Comparison of ENCODE assay signal across 18 cellular contexts in the genomic region with DNA sequence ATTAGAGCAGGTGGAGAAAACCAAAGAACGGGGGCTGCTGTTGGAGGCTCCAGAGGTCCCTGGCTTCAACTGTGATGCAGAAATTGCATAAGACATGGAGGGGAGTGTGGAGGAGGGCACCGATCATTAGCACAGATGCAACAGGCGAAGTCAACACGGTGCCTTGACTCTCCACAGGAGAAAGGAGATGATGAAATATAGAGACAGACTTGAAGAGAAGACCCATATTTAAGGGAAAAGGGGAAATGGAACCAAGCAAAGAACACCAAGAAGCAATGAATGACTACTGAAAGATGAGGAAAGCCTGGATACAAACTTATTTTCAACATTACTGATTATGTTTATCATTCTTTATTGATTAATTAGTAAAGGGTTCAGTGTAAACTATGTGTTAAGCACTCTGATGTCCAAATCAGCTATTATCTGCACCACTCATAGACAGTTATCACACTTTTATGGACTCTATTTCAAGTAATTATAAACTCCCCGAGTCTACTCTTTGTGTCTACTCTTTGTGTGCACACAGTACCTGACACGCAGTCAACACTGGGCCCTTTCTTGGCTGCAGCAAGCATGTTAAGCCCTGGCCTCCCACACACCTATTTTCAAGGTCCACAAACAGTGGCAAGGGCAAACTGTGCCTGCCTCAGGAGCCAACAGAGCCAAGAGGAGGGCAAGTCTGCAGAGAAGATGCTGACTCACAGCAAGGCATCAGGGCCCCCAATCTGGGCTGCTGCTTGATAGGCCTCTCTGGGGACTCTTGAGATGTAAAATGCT. TPM values are rescaled to one million over a fixed set of nuclear protein-coding genes. Genes with fewer than 3 reads are reported as not detected.
A peak's percentile ranks its signal among the peaks of the same experiment; 100 is the strongest.
DNase-seq lines count a peak whose midpoint lies in the region; ATAC-seq and TF ChIP-seq lines count a peak whose summit lies in the region.
"Had no signal": no experiment of that assay in that cellular context is flagged by ENCODE, and none has a peak within 500 bp of the region (broad histone marks: within the 10 kb centered on the region; RNA-seq: fewer than 3 reads in every experiment).

No MANE protein-coding gene starts in this region.

- H3K27ac ChIP-seq in upper lobe of right lung, result no peak overlapping the region
- H3K27ac ChIP-seq: 22Rv1, SJSA1 had no signal

- TF ChIP-seq CTCF in NB4 (IDR thresholded peaks at IDR 0.05; ENCODE audit: low read depth, low read length) (no peak), upper lobe of right lung (IDR thresholded peaks at IDR 0.05) (no peak)

- no peaks in the 10 kb centered on the region for H3K27me3 ChIP-seq in upper lobe of right lung
- H3K27me3 ChIP-seq: SJSA1 had no signal

- no peaks in the 10 kb centered on the region for H3K36me3 ChIP-seq in upper lobe of right lung
- H3K36me3 ChIP-seq: SJSA1 had no signal

- DNase-seq in NCI-H1436 (lab: John Stamatoyannopoulos, UW) (peak; percentile 32), NCI-H1436 treated with DMSO at 0.1 percent for 48 hours (lab: John Stamatoyannopoulos, UW) (no peak), NB4 (ENCODE audit: low read depth) (peak; percentile 82), SKM-1 treated with dmso at 0.1 percent for 144 hours (lab: John Stamatoyannopoulos, UW; ENCODE audit: unreplicated experiment) (peak; percentile 93), upper lobe of right lung (no peak), NCI-H2029 (lab: John Stamatoyannopoulos, UW) (no peak), NCI-H524 (lab: John Stamatoyannopoulos, UW) (no peak)
- DNase-seq: CD4-positive, CD25-positive, alpha-beta regulatory T cell; DMS53; NCI-H1105 treated with DMSO at 0.1 percent for 48 hours; NCI-H1930; NCI-H345; NCI-H748 treated with DMSO at 0.1 percent for 48 hours; T-cell had no signal

- H3K9me3 ChIP-seq in upper lobe of right lung, result no peaks in the 10 kb centered on the region
- H3K9me3 ChIP-seq: SJSA1 had no signal

- intact Hi-C loops in upper lobe of right lung (cut with DNase I), result no loop called here

- no peaks in the 10 kb centered on the region for H3K4me1 ChIP-seq in upper lobe of right lung

- H3K4me3 ChIP-seq in NB4 (ENCODE audit: low read depth, low read length), result no peak overlapping the region
- H3K4me3 ChIP-seq in upper lobe of right lung, result no peak overlapping the region
- H3K4me3 ChIP-seq: SJSA1 had no signal

- peak; percentile 32 for ATAC-seq in upper lobe of right lung
- no peak for ATAC-seq in GM18909 (IDR thresholded peaks at IDR 0.05; ENCODE audit: poor library complexity, unreplicated experiment)
- ATAC-seq: HCT116, T-cell had no signal

- TF ChIP-seq POLR2A in NB4 (IDR thresholded peaks at IDR 0.05; ENCODE audit: extremely low read depth, insufficient read length), result no peak

RNA-seq across cellular contexts. Expression of gene PCNX2, which starts 17.7 kb away (rescaled TPM):
- total RNA-seq in upper lobe of right lung, result 6.8 TPM

RNA-seq across cellular contexts. Expression of gene MAP3K21, which starts 49.7 kb away (rescaled TPM):
- total RNA-seq in upper lobe of right lung, result 9.1 TPM

Comparison
In these comparisons a context has a peak if more than half of its experiments do, and no peak if none do; other contexts are left out.
1. DNase-seq: peak in NCI-H1436 (single experiment), NB4 (single experiment) and SKM-1 treated with dmso at 0.1 percent for 144 hours (single experiment); none in NCI-H1436 treated with DMSO at 0.1 percent for 48 hours (single experiment), upper lobe of right lung (single experiment), NCI-H2029 (single experiment) and NCI-H524 (0 of 2).